In genomic region chr14:83575301-83575700, GRCh38 we compare ENCODE assay signal across 14 cellular contexts.
"Had no signal": no experiment of that assay in that cellular context is flagged by ENCODE, and none has a peak within 500 bp of the region (broad histone marks: within the 10 kb centered on the region; RNA-seq: fewer than 3 reads in every experiment).

No MANE protein-coding gene starts in this region.

- DNase-seq: activated CD4-positive, CD25-positive, alpha-beta regulatory T cell treated with anti-CD3 and anti-CD28 coated beads, Interleukin-2, amount 50 U/mL, for 72 hours; activated naive CD4-positive, alpha-beta T cell treated with Interleukin-2 at 50 U/mL for 16 hours; endodermal cell; islet precursor cell; naive thymus-derived CD8-positive, alpha-beta T cell; pancreas; stimulated activated CD4-positive, alpha-beta T cell treated with anti-CD3 and anti-CD28 coated beads, Interleukin-12 subunit alpha, Interleukin-12 subunit beta, amount 100 ng/mL, for 4 hours; stimulated activated CD4-positive, alpha-beta T cell treated with anti-CD3 and anti-CD28 coated beads, Interleukin-2, amount 100 ng/mL, for 24 hours; stomach; T-helper 9 cell; testis; upper lobe of left lung had no signal

- H3K36me3 ChIP-seq: ascending aorta, pancreas, stomach, upper lobe of left lung had no signal

- H3K4me1 ChIP-seq: ascending aorta, pancreas, stomach, testis, upper lobe of left lung had no signal

- H3K27ac ChIP-seq: ascending aorta, pancreas, stomach, testis, upper lobe of left lung had no signal

- H3K4me3 ChIP-seq: ascending aorta, pancreas, stomach, testis, upper lobe of left lung had no signal

- H3K27me3 Mint-ChIP-seq: naive thymus-derived CD8-positive, alpha-beta T cell had no signal

- H3K9me3 ChIP-seq: ascending aorta, pancreas, stomach, testis, upper lobe of left lung had no signal

- H3K36me3 Mint-ChIP-seq: naive thymus-derived CD8-positive, alpha-beta T cell had no signal

- H3K27ac Mint-ChIP-seq: activated T-helper 1 cell treated with anti-CD3 and anti-CD28 coated beads, Interleukin-12 subunit alpha, Interleukin-12 subunit beta, Interleukin-2, Interleukin-4 antibody, amounts not matched to agents 30 ng/mL and 10 ng/mL and 1 ng/mL, durations not matched to agents 14 hours and 24 hours and 36 hours; endodermal cell; naive thymus-derived CD8-positive, alpha-beta T cell had no signal

- H3K4me1 Mint-ChIP-seq: endodermal cell; naive thymus-derived CD8-positive, alpha-beta T cell had no signal

- H3K27me3 ChIP-seq: ascending aorta, pancreas, stomach, testis, upper lobe of left lung had no signal

- FAIRE-seq: pancreas had no signal

- H3K9me3 Mint-ChIP-seq: endodermal cell had no signal

- H3K4me3 Mint-ChIP-seq: activated T-helper 1 cell treated with anti-CD3 and anti-CD28 coated beads, Interleukin-12 subunit alpha, Interleukin-12 subunit beta, Interleukin-2, Interleukin-4 antibody, amounts not matched to agents 30 ng/mL and 10 ng/mL and 1 ng/mL, durations not matched to agents 14 hours and 24 hours and 36 hours; endodermal cell; naive thymus-derived CD8-positive, alpha-beta T cell had no signal
